Comparison of ENCODE assay signal across 17 cellular contexts in genomic region chr14:105430042-105430441, GRCh38. TPM values are rescaled to one million over a fixed set of nuclear protein-coding genes. Genes with fewer than 3 reads are reported as not detected.
"Had no signal": no experiment of that assay in that cellular context is flagged by ENCODE, and none has a peak within 500 bp of the region (broad histone marks: within the 10 kb centered on the region; RNA-seq: fewer than 3 reads in every experiment).

No MANE protein-coding gene starts in this region.

- DNase-seq: activated CD4-positive, alpha-beta T cell treated with anti-CD3 and anti-CD28 coated beads for 4 hours; activated CD8-positive, alpha-beta memory T cell treated with anti-CD3 and anti-CD28 coated beads, Interleukin-2, amount 50 U/mL, for 4 hours; activated CD8-positive, alpha-beta T cell treated with anti-CD3 and anti-CD28 coated beads for 36 hours; activated gamma-delta T cell; activated T-cell treated with anti-CD3 and anti-CD28 coated beads, Interleukin-2, amount 50 U/mL, for 72 hours; amniotic stem cell; cortex of kidney; effector memory CD4-positive, alpha-beta T cell; hypothalamus; nucleus accumbens; stimulated activated CD4-positive, alpha-beta T cell treated with anti-CD3 and anti-CD28 coated beads, Interleukin-12 subunit alpha, Interleukin-12 subunit beta, amount 100 ng/mL, for 4 hours had no signal

- H3K4me3 Mint-ChIP-seq: activated CD8-positive, alpha-beta T cell treated with anti-CD3 and anti-CD28 coated beads for 36 hours; activated T-cell treated with anti-CD3 and anti-CD28 coated beads, Interleukin-2, amount 50 U/mL, for 72 hours; central memory CD8-positive, alpha-beta T cell; natural killer cell treated with Interleukin-12 subunit alpha and Interleukin-12 subunit beta and Interleukin-15 and Interleukin-18, amount 100 ng/mL, for 72 hours; stimulated activated effector memory CD8-positive, alpha-beta T cell treated with anti-CD3 and anti-CD28 coated beads, Interleukin-12 subunit alpha, Interleukin-12 subunit beta, amount 100 ng/mL, for 72 hours; WTC11 had no signal

- H3K27ac Mint-ChIP-seq: activated CD8-positive, alpha-beta T cell treated with anti-CD3 and anti-CD28 coated beads for 36 hours; activated T-cell treated with anti-CD3 and anti-CD28 coated beads, Interleukin-2, amount 50 U/mL, for 72 hours; natural killer cell treated with Interleukin-12 subunit alpha and Interleukin-12 subunit beta and Interleukin-15 and Interleukin-18, amount 100 ng/mL, for 72 hours; stimulated activated effector memory CD8-positive, alpha-beta T cell treated with anti-CD3 and anti-CD28 coated beads, Interleukin-12 subunit alpha, Interleukin-12 subunit beta, amount 100 ng/mL, for 72 hours; WTC11 had no signal

- H3K9me3 Mint-ChIP-seq: activated CD8-positive, alpha-beta T cell treated with anti-CD3 and anti-CD28 coated beads for 36 hours; activated naive CD4-positive, alpha-beta T cell treated with anti-CD3 and anti-CD28 coated beads, Interleukin-2, amount 50 U/mL, for 72 hours; activated T-cell treated with anti-CD3 and anti-CD28 coated beads, Interleukin-2, amount 50 U/mL, for 72 hours; central memory CD8-positive, alpha-beta T cell; natural killer cell treated with Interleukin-12 subunit alpha and Interleukin-12 subunit beta and Interleukin-15 and Interleukin-18, amount 100 ng/mL, for 72 hours; stimulated activated effector memory CD8-positive, alpha-beta T cell treated with anti-CD3 and anti-CD28 coated beads, Interleukin-12 subunit alpha, Interleukin-12 subunit beta, amount 100 ng/mL, for 72 hours had no signal

- H3K36me3 Mint-ChIP-seq: natural killer cell treated with Interleukin-12 subunit alpha and Interleukin-12 subunit beta and Interleukin-15 and Interleukin-18, amount 100 ng/mL, for 72 hours had no signal

- H3K27me3 Mint-ChIP-seq: activated CD8-positive, alpha-beta T cell treated with anti-CD3 and anti-CD28 coated beads for 36 hours; central memory CD8-positive, alpha-beta T cell; natural killer cell treated with Interleukin-12 subunit alpha and Interleukin-12 subunit beta and Interleukin-15 and Interleukin-18, amount 100 ng/mL, for 72 hours had no signal

- ATAC-seq: activated CD8-positive, alpha-beta T cell treated with anti-CD3 and anti-CD28 coated beads for 36 hours; activated naive CD4-positive, alpha-beta T cell treated with anti-CD3 and anti-CD28 coated beads, Interleukin-2, amount 50 U/mL, for 72 hours; activated T-cell treated with anti-CD3 and anti-CD28 coated beads, Interleukin-2, amount 50 U/mL, for 72 hours; natural killer cell treated with Interleukin-12 subunit alpha and Interleukin-12 subunit beta and Interleukin-15 and Interleukin-18, amount 100 ng/mL, for 72 hours; stimulated activated effector memory CD8-positive, alpha-beta T cell treated with anti-CD3 and anti-CD28 coated beads, Interleukin-12 subunit alpha, Interleukin-12 subunit beta, amount 100 ng/mL, for 72 hours; WTC11 had no signal

RNA-seq across cellular contexts. Expression of gene TEX22, which starts 31.7 kb away (rescaled TPM):
- total RNA-seq: mesenteric fat pad had no signal
